10 cellular contexts compared by ENCODE assay signal in the genomic region with DNA sequence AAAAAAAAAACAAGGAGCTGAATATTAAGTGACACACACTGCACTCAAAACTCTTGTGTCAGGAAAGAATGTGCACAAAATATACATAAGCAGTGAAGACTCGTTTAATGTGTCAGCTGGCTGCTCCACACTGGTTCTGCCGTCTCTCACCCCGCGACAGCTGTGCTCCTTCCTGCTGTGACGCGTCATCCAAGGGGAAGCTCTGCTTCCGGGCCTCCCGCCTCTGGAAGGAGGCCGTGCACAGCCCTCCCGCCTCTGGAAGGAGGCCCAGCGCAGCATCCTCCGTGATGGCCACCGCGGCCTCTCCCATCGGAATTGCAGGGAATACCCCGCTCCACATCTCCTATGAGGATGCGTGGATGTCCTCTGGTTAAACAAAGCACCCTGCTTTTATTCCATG.
DNase-seq lines count a peak whose midpoint lies in the region; ATAC-seq and TF ChIP-seq lines count a peak whose summit lies in the region.
"Had no signal": no experiment of that assay in that cellular context is flagged by ENCODE, and none has a peak within 500 bp of the region (broad histone marks: within the 10 kb centered on the region; RNA-seq: fewer than 3 reads in every experiment).

No MANE protein-coding gene starts in this region.

- H3K4me3 ChIP-seq in fibroblast of villous mesenchyme (ENCODE audit: low read depth, low read length), result no peak overlapping the region
- H3K4me3 ChIP-seq: cardiac muscle cell had no signal

- no peaks in the 10 kb centered on the region for H3K27me3 Mint-ChIP-seq in neural crest cell (ENCODE audit: low read depth)
- H3K27me3 Mint-ChIP-seq: activated CD4-positive, alpha-beta memory T cell treated with anti-CD3 and anti-CD28 coated beads for 36 hours had no signal

- no peak overlapping the region for H3K4me3 Mint-ChIP-seq in neural crest cell
- H3K4me3 Mint-ChIP-seq: activated CD4-positive, alpha-beta memory T cell treated with anti-CD3 and anti-CD28 coated beads for 36 hours had no signal

- peak overlapping the region; percentile 28 for H3K27ac Mint-ChIP-seq in neural crest cell (ENCODE audit: unreplicated experiment)
- H3K27ac Mint-ChIP-seq: activated CD4-positive, alpha-beta memory T cell treated with anti-CD3 and anti-CD28 coated beads for 36 hours had no signal

- ATAC-seq in GM18520 (IDR thresholded peaks at IDR 0.05; ENCODE audit: unreplicated experiment) (no peak), GM21381 (IDR thresholded peaks at IDR 0.05; ENCODE audit: unreplicated experiment) (no peak)

- peaks cover 4% of the 10 kb centered on the region for H3K36me3 Mint-ChIP-seq in neural crest cell (ENCODE audit: low read depth)

- no peaks in the 10 kb centered on the region for H3K9me3 Mint-ChIP-seq in neural crest cell
- H3K9me3 Mint-ChIP-seq: activated CD4-positive, alpha-beta memory T cell treated with anti-CD3 and anti-CD28 coated beads for 36 hours had no signal

- DNase-seq in AG08396 (ENCODE audit: low spot score) (peak; percentile 93), NCI-H510A treated with DMSO at 0.1 percent for 48 hours (lab: John Stamatoyannopoulos, UW) (peak; percentile 57), fibroblast of villous mesenchyme (ENCODE audit: low read depth) (peak; percentile 83), neural crest cell (ENCODE audit: low read depth, low spot score) (no peak), OCI-M1 (lab: John Stamatoyannopoulos, UW) (no peak)
- DNase-seq in activated CD8-positive, alpha-beta memory T cell treated with anti-CD3 and anti-CD28 coated beads, Interleukin-2, amount 50 U/mL, for 48 hours, result no peak
- DNase-seq: activated CD4-positive, alpha-beta memory T cell treated with anti-CD3 and anti-CD28 coated beads for 36 hours had no signal

- H3K4me1 Mint-ChIP-seq in neural crest cell, result peaks cover 79% of the 10 kb centered on the region

- TF ChIP-seq CTCF in fibroblast of villous mesenchyme (IDR thresholded peaks at IDR 0.05; ENCODE audit: insufficient read depth, low read depth, low read length) (no peak), neural crest cell (conservative IDR thresholded peaks at IDR 0.05) (no peak)

Comparison
In these comparisons a context has a peak if more than half of its experiments do, and no peak if none do; other contexts are left out.
1. DNase-seq: peak in AG08396 (single experiment), NCI-H510A treated with DMSO at 0.1 percent for 48 hours (single experiment) and fibroblast of villous mesenchyme (single experiment); none in neural crest cell (single experiment), activated CD8-positive, alpha-beta memory T cell treated with anti-CD3 and anti-CD28 coated beads, Interleukin-2, amount 50 U/mL, for 48 hours (single experiment) and OCI-M1 (single experiment).